ENCODE assay signal across 8 cellular contexts in genomic region chr9:92954078-92954861, GRCh38. TPM values are rescaled to one million over a fixed set of nuclear protein-coding genes. Genes with fewer than 3 reads are reported as not detected.
DNase-seq lines count a peak whose midpoint lies in the region; ATAC-seq and TF ChIP-seq lines count a peak whose summit lies in the region.

No MANE protein-coding gene starts in this region.

- H2AFZ ChIP-seq in mesenchymal stem cell (ENCODE audit: low read depth, low read length): no peak overlapping the region

- intact Hi-C loops in esophagus muscularis mucosa (cut with DNase I): no loop called here

- peak overlapping the region; percentile 43 for H3K4me3 ChIP-seq in effector memory CD4-positive, alpha-beta T cell (ENCODE audit: insufficient read depth, low read depth, low read length, poor library complexity, severe bottlenecking)
- H3K4me3 ChIP-seq in mesenchymal stem cell (ENCODE audit: insufficient read depth in 1 of 2, low read depth in 1 of 2, low read length in 2 of 2) (no peak overlapping the region), esophagus muscularis mucosa (no peak overlapping the region)

- no peak overlapping the region for H3K4me2 ChIP-seq in mesenchymal stem cell (ENCODE audit: low read length, poor library complexity, severe bottlenecking)

- ATAC-seq in GM18502 (IDR thresholded peaks at IDR 0.05; ENCODE audit: poor library complexity, unreplicated experiment): peak; percentile 66

- in situ Hi-C loops in KBM-7 (cut with MboI; ENCODE audit: low pct_unique_long_range_greater_than_20kb, low sequenced_read_pairs): no loop called here

- H3K23ac ChIP-seq in mesenchymal stem cell (ENCODE audit: low read length in 2 of 2): no peak overlapping the region

- no peak overlapping the region for H2BK15ac ChIP-seq in mesenchymal stem cell (ENCODE audit: low read depth, poor library complexity, severe bottlenecking)

- H2BK12ac ChIP-seq in mesenchymal stem cell (ENCODE audit: low read length in 2 of 2): no peak overlapping the region

- 76% methylated on average over 10 of the region's 10 CpGs for WGBS in mesenchymal stem cell
- 71% methylated on average over 9 of the region's 10 CpGs for WGBS in esophagus muscularis mucosa

- DNase-seq in KBM-7 (peak; percentile 69), RKO (ENCODE audit: low spot score) (no peak), mesenchymal stem cell (no peak), esophagus muscularis mucosa (ENCODE audit: extremely low spot score) (no peak)
- DNase-seq in activated CD4-positive, alpha-beta T cell treated with anti-CD3 and anti-CD28 coated beads for 48 hours: peak; percentile 85
- DNase-seq in effector memory CD4-positive, alpha-beta T cell: peak; percentile 78 to 82 (median 80)
- DNase-seq in stimulated activated CD4-positive, alpha-beta T cell treated with anti-CD3 and anti-CD28 coated beads, Interleukin-2, amount 100 ng/mL, for 48 hours: peak; percentile 63 to 71

- H2AK5ac ChIP-seq in mesenchymal stem cell (ENCODE audit: low read length, severe bottlenecking): no peak overlapping the region

- H3K9me3 ChIP-seq in effector memory CD4-positive, alpha-beta T cell (ENCODE audit: control insufficient read depth, low read length): no peaks in the 10 kb centered on the region
- H3K9me3 ChIP-seq in mesenchymal stem cell (ENCODE audit: control insufficient read depth, low read length) (no peaks in the 10 kb centered on the region), esophagus muscularis mucosa (no peaks in the 10 kb centered on the region)

- no peak overlapping the region for H3K14ac ChIP-seq in mesenchymal stem cell (ENCODE audit: low read length in 2 of 2)

- TF ChIP-seq CTCF in esophagus muscularis mucosa (IDR thresholded peaks at IDR 0.05): no peak

- no peak overlapping the region for H4K8ac ChIP-seq in mesenchymal stem cell (ENCODE audit: low read length)

- no peak overlapping the region for H3K9ac ChIP-seq in mesenchymal stem cell (ENCODE audit: low read length)

- no peaks in the 10 kb centered on the region for H3K79me1 ChIP-seq in mesenchymal stem cell (replicated peaks; ENCODE audit: low read length, poor library complexity, severe bottlenecking)

- no peak overlapping the region for H3K4ac ChIP-seq in mesenchymal stem cell (ENCODE audit: low read depth in 1 of 2, low read length in 2 of 2)

- H3K27me3 ChIP-seq in effector memory CD4-positive, alpha-beta T cell (replicated peaks; ENCODE audit: control insufficient read depth, insufficient read depth, low read length, poor library complexity, severe bottlenecking): no peaks in the 10 kb centered on the region
- H3K27me3 ChIP-seq in mesenchymal stem cell (ENCODE audit: control insufficient read depth in 1 of 2, insufficient read depth in 1 of 2, low read length in 2 of 2): peaks cover 9 to 12% of the 10 kb centered on the region in 2 experiments
- peaks cover 0 to 28% (median 0%) of the 10 kb centered on the region in 4 donors for H3K27me3 ChIP-seq in esophagus muscularis mucosa

- H3K4me1 ChIP-seq in effector memory CD4-positive, alpha-beta T cell (ENCODE audit: control insufficient read depth, insufficient read depth, low read length, poor library complexity, severe bottlenecking): peaks cover 66% of the 10 kb centered on the region
- H3K4me1 ChIP-seq in mesenchymal stem cell (ENCODE audit: control insufficient read depth, insufficient read depth, low read depth, low read length) (peaks cover 1% of the 10 kb centered on the region), esophagus muscularis mucosa (peaks cover 0 to 4% (median 2%) of the 10 kb centered on the region in 4 donors)

- no peak overlapping the region for H3K18ac ChIP-seq in mesenchymal stem cell (ENCODE audit: low read depth in 1 of 2, low read length in 2 of 2)

- peak overlapping the region; percentile 79 for H3K27ac ChIP-seq in effector memory CD4-positive, alpha-beta T cell (ENCODE audit: insufficient read depth, low read length, poor library complexity, severe bottlenecking)
- no peak overlapping the region for H3K27ac ChIP-seq in mesenchymal stem cell (ENCODE audit: low read length, poor library complexity, severe bottlenecking)
- no peak overlapping the region for H3K27ac ChIP-seq in esophagus muscularis mucosa (replicated peaks in 1 of 4)

- no peak overlapping the region for H4K91ac ChIP-seq in mesenchymal stem cell (ENCODE audit: low read length)

- TF ChIP-seq POLR2A in esophagus muscularis mucosa (IDR thresholded peaks at IDR 0.05; ENCODE audit: low read depth): no peak

- H3K36me3 ChIP-seq in effector memory CD4-positive, alpha-beta T cell (ENCODE audit: control insufficient read depth, insufficient read depth, low read length): no peaks in the 10 kb centered on the region
- no peaks in the 10 kb centered on the region for H3K36me3 ChIP-seq in mesenchymal stem cell (ENCODE audit: control insufficient read depth in 1 of 2, insufficient read depth in 2 of 2, low read depth in 1 of 2, low read length in 2 of 2)
- no peaks in the 10 kb centered on the region for H3K36me3 ChIP-seq in esophagus muscularis mucosa

- no peak overlapping the region for H2BK120ac ChIP-seq in mesenchymal stem cell (ENCODE audit: low read depth, low read length)

- no peak for TF ChIP-seq EP300 in esophagus muscularis mucosa (IDR thresholded peaks at IDR 0.05)

- no peak overlapping the region for H2BK5ac ChIP-seq in mesenchymal stem cell (ENCODE audit: low read depth, low read length, poor library complexity, severe bottlenecking)

RNA-seq across cellular contexts. Expression of gene FGD3, which starts 6.9 kb away (rescaled TPM):
- polyA plus RNA-seq in mesenchymal stem cell (2013, experiment 1 of 2): not detected
- polyA plus RNA-seq in mesenchymal stem cell (2013, experiment 2 of 2): not detected
- total RNA-seq in esophagus muscularis mucosa: 1 to 10 TPM; 4.3 to 5.1 (median 4.9) TPM

Comparison
In these comparisons a context has a peak if more than half of its experiments do, and no peak if none do; other contexts are left out.
1. DNase-seq: peak in KBM-7 (single experiment), activated CD4-positive, alpha-beta T cell treated with anti-CD3 and anti-CD28 coated beads for 48 hours (single experiment), effector memory CD4-positive, alpha-beta T cell (3 of 3) and stimulated activated CD4-positive, alpha-beta T cell treated with anti-CD3 and anti-CD28 coated beads, Interleukin-2, amount 100 ng/mL, for 48 hours (2 of 2); none in RKO (single experiment), mesenchymal stem cell (single experiment) and esophagus muscularis mucosa (single experiment).